25 cellular contexts compared by ENCODE assay signal in the genomic region with DNA sequence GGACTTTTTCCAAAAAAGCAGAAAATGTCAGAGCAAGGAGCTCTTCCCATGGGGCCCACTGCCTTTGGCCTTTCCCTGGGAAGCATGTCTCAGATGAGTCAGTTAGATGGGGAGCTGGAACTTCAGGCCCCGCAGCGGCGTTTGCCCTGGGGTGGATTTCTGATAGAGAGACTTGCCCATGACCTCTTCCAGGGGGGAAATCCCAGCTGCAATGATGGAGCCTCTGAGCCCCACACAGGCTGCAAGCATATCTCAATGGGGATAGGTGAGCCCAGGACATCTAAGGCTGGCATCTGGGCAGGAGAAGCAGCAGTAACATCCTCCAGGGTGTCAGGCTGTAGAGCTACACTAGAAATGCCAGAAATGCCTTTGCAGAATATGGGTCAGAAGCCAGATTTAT.
A peak's percentile ranks its signal among the peaks of the same experiment; 100 is the strongest.
DNase-seq lines count a peak whose midpoint lies in the region; ATAC-seq and TF ChIP-seq lines count a peak whose summit lies in the region.
"Had no signal": no experiment of that assay in that cellular context is flagged by ENCODE, and none has a peak within 500 bp of the region (broad histone marks: within the 10 kb centered on the region; RNA-seq: fewer than 3 reads in every experiment).

No MANE protein-coding gene starts in this region.

- no peak overlapping the region for H3K27ac ChIP-seq in BLaER1
- no peak overlapping the region for H3K27ac ChIP-seq in spleen
- H3K27ac ChIP-seq in aorta (ENCODE audit: low read depth in 1 of 2, low read length in 2 of 2): no peak overlapping the region
- H3K27ac ChIP-seq: KMS-11, SJSA1 had no signal

- peaks cover 56% of the 10 kb centered on the region for H3K4me1 ChIP-seq in BLaER1
- no peaks in the 10 kb centered on the region for H3K4me1 ChIP-seq in spleen
- H3K4me1 ChIP-seq in aorta (ENCODE audit: control insufficient read depth in 1 of 2, insufficient read depth in 2 of 2, low read length in 2 of 2): no peaks in the 10 kb centered on the region
- H3K4me1 ChIP-seq: SJSA1 had no signal

- TF ChIP-seq CTCF in lower leg skin (IDR thresholded peaks at IDR 0.05) (no peak), spleen (IDR thresholded peaks at IDR 0.05 in 8 of 11, conservative IDR thresholded peaks at IDR 0.05 in 3 of 11) (no peak)

- peak overlapping the region; percentile 53 for H3K4me2 ChIP-seq in BLaER1
- H3K4me2 ChIP-seq: KMS-11 had no signal

- ATAC-seq in activated CD8-positive, alpha-beta memory T cell treated with anti-CD3 and anti-CD28 coated beads, Interleukin-2, amount 10 ng/mL, durations not matched to agents 7 days and 5 days: no peak
- ATAC-seq in GM18867 (IDR thresholded peaks at IDR 0.05; ENCODE audit: unreplicated experiment) (no peak), aorta (ENCODE audit: low FRiP score) (no peak)

- H3K4me1 Mint-ChIP-seq in activated CD8-positive, alpha-beta memory T cell treated with anti-CD3 and anti-CD28 coated beads, Interleukin-2, amount 10 ng/mL, durations not matched to agents 7 days and 5 days: no peaks in the 10 kb centered on the region
- H3K4me1 Mint-ChIP-seq: CD4-positive, alpha-beta memory T cell; IgD-negative memory B cell had no signal

- 66 to 77% methylated on average over 3 of the region's 3 CpGs for WGBS in lower leg skin, 2 donors
- WGBS in spleen, 5 donors: 83 to 98% (median 89%) methylated on average over 3 of the region's 3 CpGs
- 76 to 83% methylated on average over 3 of the region's 3 CpGs for WGBS in aorta, 2 donors

- H4K20me1 ChIP-seq in BLaER1: no peaks in the 10 kb centered on the region

- H3K27me3 ChIP-seq in BLaER1 (no peaks in the 10 kb centered on the region), spleen (replicated peaks in 1 of 7) (peaks cover 0 to 3% (median 0%) of the 10 kb centered on the region in 7 donors), aorta (ENCODE audit: control insufficient read depth in 1 of 2, insufficient read depth in 2 of 2, low read length in 1 of 2) (no peaks in the 10 kb centered on the region)
- H3K27me3 ChIP-seq: SJSA1 had no signal

- no peaks in the 10 kb centered on the region for H3K9me3 Mint-ChIP-seq in activated CD8-positive, alpha-beta memory T cell treated with anti-CD3 and anti-CD28 coated beads, Interleukin-2, amount 10 ng/mL, durations not matched to agents 7 days and 5 days (ENCODE audit: low read depth)

- no peaks in the 10 kb centered on the region for H3K36me3 Mint-ChIP-seq in activated CD8-positive, alpha-beta memory T cell treated with anti-CD3 and anti-CD28 coated beads, Interleukin-2, amount 10 ng/mL, durations not matched to agents 7 days and 5 days
- H3K36me3 Mint-ChIP-seq: CD4-positive, alpha-beta memory T cell; IgD-negative memory B cell had no signal

- H3K27me3 Mint-ChIP-seq in activated CD8-positive, alpha-beta memory T cell treated with anti-CD3 and anti-CD28 coated beads, Interleukin-2, amount 10 ng/mL, durations not matched to agents 7 days and 5 days: no peaks in the 10 kb centered on the region
- H3K27me3 Mint-ChIP-seq: IgD-negative memory B cell had no signal

- peak; percentile 8 for DNase-seq in activated CD8-positive, alpha-beta memory T cell treated with anti-CD3 and anti-CD28 coated beads, Interleukin-2, amount 10 ng/mL, durations not matched to agents 7 days and 5 days
- DNase-seq in lower leg skin (ENCODE audit: low spot score in 2 of 2) (peak; percentile 4 to 57), spleen (peak; percentile 55), middle frontal gyrus (ENCODE audit: extremely low spot score, low spot score) (no peak), aorta (no peak)
- DNase-seq: C1 segment of cervical spinal cord; CD4-positive, alpha-beta memory T cell; COR-L47; DMS53; GOT3; HCEC 1CT; NCI-H1048; NCI-H1417 treated with DMSO at 0.1 percent for 48 hours; NCI-H1694 treated with DMSO at 0.1 percent for 48 hours; NCI-H2081; NCI-H2227 treated with DMSO at 0.1 percent for 48 hours; NCI-H510A; NCI-H69; Right ventricle myocardium superior; RPMI8226 had no signal

- no peak overlapping the region for H3K9ac ChIP-seq in BLaER1
- H3K9ac ChIP-seq: KMS-11 had no signal

- intact Hi-C loops in lower leg skin (cut with DNase I; ENCODE audit: low total_unique reads) (no loop called here), spleen (cut with DNase I; ENCODE audit: low total_unique reads) (no loop called here), aorta (cut with DNase I) (no loop called here)

- no peak overlapping the region for H3K4me3 Mint-ChIP-seq in activated CD8-positive, alpha-beta memory T cell treated with anti-CD3 and anti-CD28 coated beads, Interleukin-2, amount 10 ng/mL, durations not matched to agents 7 days and 5 days
- H3K4me3 Mint-ChIP-seq: CD4-positive, alpha-beta memory T cell; IgD-negative memory B cell had no signal

- H3K36me3 ChIP-seq in BLaER1 (no peaks in the 10 kb centered on the region), spleen (no peaks in the 10 kb centered on the region), aorta (ENCODE audit: control insufficient read depth in 1 of 2, insufficient read depth in 2 of 2, low read length in 1 of 2) (no peaks in the 10 kb centered on the region)
- H3K36me3 ChIP-seq: SJSA1 had no signal

- CTCF ChIA-PET in activated CD8-positive, alpha-beta memory T cell treated with anti-CD3 and anti-CD28 coated beads, Interleukin-2, amount 10 ng/mL, durations not matched to agents 7 days and 5 days (lab: Charles Lee): no interaction called here

- TF ChIP-seq POLR2A in lower leg skin (IDR thresholded peaks at IDR 0.05) (no peak), spleen (IDR thresholded peaks at IDR 0.05) (no peak)

- H3K9me3 ChIP-seq in BLaER1: no peaks in the 10 kb centered on the region
- H3K9me3 ChIP-seq in spleen: no peaks in the 10 kb centered on the region
- no peaks in the 10 kb centered on the region for H3K9me3 ChIP-seq in aorta (ENCODE audit: control insufficient read depth, low read length)

- H3K27ac Mint-ChIP-seq in activated CD8-positive, alpha-beta memory T cell treated with anti-CD3 and anti-CD28 coated beads, Interleukin-2, amount 10 ng/mL, durations not matched to agents 7 days and 5 days: no peak overlapping the region
- H3K27ac Mint-ChIP-seq: CD4-positive, alpha-beta memory T cell; IgD-negative memory B cell had no signal

- H3K4me3 ChIP-seq in BLaER1: no peak overlapping the region
- H3K4me3 ChIP-seq in lower leg skin (ENCODE audit: low read depth, poor library complexity, severe bottlenecking): no peak overlapping the region
- H3K4me3 ChIP-seq in spleen: no peak overlapping the region
- H3K4me3 ChIP-seq in aorta (ENCODE audit: low read length in 2 of 2): no peak overlapping the region
- H3K4me3 ChIP-seq: SJSA1 had no signal

Comparison
In these comparisons a context has a peak if more than half of its experiments do, and no peak if none do; other contexts are left out.
1. DNase-seq: peak in activated CD8-positive, alpha-beta memory T cell treated with anti-CD3 and anti-CD28 coated beads, Interleukin-2, amount 10 ng/mL, durations not matched to agents 7 days and 5 days (single experiment), lower leg skin (2 of 2) and spleen (single experiment); none in middle frontal gyrus (single experiment) and aorta (0 of 2).